ENCODE assay signal across 7 cellular contexts in the genomic region with DNA sequence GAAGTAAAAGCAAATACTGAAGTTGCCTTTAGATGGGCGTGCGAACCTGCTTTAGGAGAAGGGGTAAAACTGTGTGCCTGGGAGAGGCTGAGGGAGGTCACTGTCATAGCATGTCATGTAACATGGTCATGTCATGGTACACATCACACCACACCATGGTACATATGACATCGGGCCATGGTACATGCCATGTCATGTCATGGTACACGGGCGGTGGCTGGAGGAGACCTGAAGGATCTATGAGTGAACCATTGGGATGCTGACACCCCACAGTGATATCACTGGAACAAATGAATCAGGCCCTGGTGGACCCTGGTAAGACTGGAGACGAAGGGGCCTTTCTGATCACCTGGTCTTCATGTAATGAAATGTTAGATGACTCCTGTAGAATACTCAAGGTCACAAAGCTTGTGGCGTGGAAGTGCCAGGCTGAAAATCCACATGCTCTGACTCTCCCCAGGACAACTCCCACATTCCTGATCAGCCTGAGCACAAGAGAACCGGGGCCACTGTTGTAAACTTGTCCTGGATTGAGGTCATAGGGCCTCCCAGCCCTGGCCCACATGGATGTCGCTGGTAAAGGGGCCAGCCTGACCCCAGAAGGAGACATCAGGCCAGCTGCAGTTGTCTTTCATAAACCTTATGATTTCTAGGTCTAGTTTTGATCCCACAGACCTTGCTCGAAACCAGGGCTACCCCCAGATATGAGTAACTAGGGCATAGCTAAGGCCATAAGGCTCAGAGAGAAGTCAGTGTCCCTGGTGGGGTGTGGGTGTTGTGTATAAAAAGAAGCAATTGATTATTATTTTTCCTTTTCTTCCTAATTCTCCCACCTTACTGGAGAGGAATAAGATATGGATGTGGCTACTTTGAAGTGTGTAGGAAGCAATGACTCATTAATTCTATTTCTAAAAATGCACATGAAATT.
DNase-seq lines count a peak whose midpoint lies in the region; ATAC-seq, FAIRE-seq and TF ChIP-seq lines count a peak whose summit lies in the region.
"Not testable (repeated sequence)": the region's sequence is repeated elsewhere in the genome, so short reads cannot be mapped to it uniquely, and the experiment has no call there.

No MANE protein-coding gene starts in this region.

- not testable (repeated sequence) for BruUV-seq in IMR-90 (replicated peaks; lab: Mats Ljungman, UMichigan); MCF 10A (replicated peaks; lab: Mats Ljungman, UMichigan); endothelial cell of umbilical vein (replicated peaks; lab: Mats Ljungman, UMichigan)

- not testable (repeated sequence) for H3K9me1 ChIP-seq in IMR-90 (ENCODE audit: insufficient read depth, low read length); endothelial cell of umbilical vein (replicated peaks; ENCODE audit: control insufficient read depth, extremely low read depth, insufficient read depth, low read length)

- not testable (repeated sequence) for H3K9me3 ChIP-seq in IMR-90 (ENCODE audit: control insufficient read depth, insufficient read depth, low read length); endothelial cell of umbilical vein (replicated peaks; ENCODE audit: control insufficient read depth, insufficient read depth, low read length); heart left ventricle; right cardiac atrium (ENCODE audit: control insufficient read depth, low read length); psoas muscle; upper lobe of right lung

- not testable (repeated sequence) for TF ChIP-seq POLR2A in IMR-90 (IDR thresholded peaks at IDR 0.05; ENCODE audit: low read depth, low read length); endothelial cell of umbilical vein (IDR thresholded peaks at IDR 0.05; ENCODE audit: low read depth, low read length); heart left ventricle (IDR thresholded peaks at IDR 0.05)

- not testable (repeated sequence) for H2BK120ac ChIP-seq in IMR-90 (ENCODE audit: low read depth, low read length)

- intact Hi-C loops in IMR-90 (cut with micrococcal nuclease); MCF 10A (cut with micrococcal nuclease); endothelial cell of umbilical vein (cut with micrococcal nuclease); heart left ventricle (cut with DNase I); right cardiac atrium (cut with DNase I); psoas muscle (cut with DNase I); upper lobe of right lung (cut with DNase I): not testable (repeated sequence)

- POLR2A ChIA-PET in IMR-90 (lab: Charles Lee; ENCODE audit: unreplicated experiment); MCF 10A (lab: Yijun Ruan, JAX); endothelial cell of umbilical vein (lab: Charles Lee): not testable (repeated sequence)

- not testable (repeated sequence) for H3K4me3 Mint-ChIP-seq in MCF 10A (ENCODE audit: unreplicated experiment)

- H2BK5ac ChIP-seq in IMR-90 (ENCODE audit: low read depth, low read length, poor library complexity, severe bottlenecking), result not testable (repeated sequence)

- not testable (repeated sequence) for H3K4me2 ChIP-seq in IMR-90 (ENCODE audit: low read depth, low read length); endothelial cell of umbilical vein (ENCODE audit: insufficient read depth, low read length)

- H4K91ac ChIP-seq in IMR-90 (ENCODE audit: insufficient read depth, low read depth, low read length), result not testable (repeated sequence)

- in situ Hi-C loops in IMR-90 (cut with MboI; ENCODE audit: low sequenced_read_pairs), result not testable (repeated sequence)

- H4K5ac ChIP-seq in IMR-90 (ENCODE audit: low read depth, low read length), result not testable (repeated sequence)

- dilution Hi-C loops in IMR-90 (cut with HindIII; ENCODE audit: low sequenced_read_pairs, unreplicated experiment); endothelial cell of umbilical vein (cut with MboI; ENCODE audit: extremely low pct_ligation_motif_present, low sequenced_read_pairs): not testable (repeated sequence)

- H3K27ac Mint-ChIP-seq in MCF 10A (ENCODE audit: low read depth, unreplicated experiment), result peak overlapping the region; percentile 46

- 0 out of 2 replicates have a peak overlapping the region, but pooled peaks have one; percentile 41 for H3K14ac ChIP-seq in IMR-90 (replicated peaks; ENCODE audit: low read depth, low read length)

- peaks cover 11 to 44% of the 10 kb centered on the region in 2 experiments; a peak in 3 of 4 replicates for H3K79me1 ChIP-seq in IMR-90 (ENCODE audit: low read depth in 1 of 2, low read length in 2 of 2)

- H2AK9ac ChIP-seq in IMR-90 (replicated peaks; ENCODE audit: low read depth, low read length, poor library complexity), result not testable (repeated sequence)

- H3K27me3 Mint-ChIP-seq in MCF 10A (ENCODE audit: insufficient read depth, unreplicated experiment), result not testable (repeated sequence)

- H4K8ac ChIP-seq in IMR-90 (ENCODE audit: low read depth in 2 of 2, low read length in 2 of 2), result not testable (repeated sequence)

- H2AK5ac ChIP-seq in IMR-90 (ENCODE audit: low read depth, low read length), result peak overlapping the region; percentile 33; the same call in 1 of the 2 replicates

- H4K20me1 ChIP-seq in IMR-90 (ENCODE audit: insufficient read depth, low read length); endothelial cell of umbilical vein (replicated peaks; ENCODE audit: control insufficient read depth, extremely low read depth, insufficient read depth, low read length): not testable (repeated sequence)

- not testable (repeated sequence) for TF ChIP-seq CTCF in IMR-90 (conservative IDR thresholded peaks at IDR 0.05; ENCODE audit: low read depth, low read length); MCF 10A (IDR thresholded peaks at IDR 0.05; ENCODE audit: unreplicated experiment); endothelial cell of umbilical vein (IDR thresholded peaks at IDR 0.05; ENCODE audit: extremely low read depth in 1 of 2, insufficient read depth in 1 of 2, low read depth in 1 of 2, low read length in 2 of 2); heart left ventricle (IDR thresholded peaks at IDR 0.05); psoas muscle (IDR thresholded peaks at IDR 0.05); upper lobe of right lung (IDR thresholded peaks at IDR 0.05)

- not testable (repeated sequence) for H3K18ac ChIP-seq in IMR-90 (ENCODE audit: low read depth, low read length)

- CTCF ChIA-PET in IMR-90 (lab: Yijun Ruan, JAX); endothelial cell of umbilical vein (lab: Charles Lee): not testable (repeated sequence)
- CTCF ChIA-PET in MCF 10A (lab: Yijun Ruan, JAX), result interaction anchor here (1.1 kb wide), 1 partner anchor 71 kb away, joined by 4 read pairs; no protein-coding TSS in a partner anchor

- not testable (repeated sequence) for DNase-seq in IMR-90; MCF 10A (ENCODE audit: unreplicated experiment); endothelial cell of umbilical vein (ENCODE audit: low read depth, low spot score); heart left ventricle; right cardiac atrium; psoas muscle; upper lobe of right lung

- not testable (repeated sequence) for TF ChIP-seq RAD21 in IMR-90 (IDR thresholded peaks at IDR 0.05; ENCODE audit: low read length)

- H2BK15ac ChIP-seq in IMR-90 (ENCODE audit: low read depth, low read length), result not testable (repeated sequence)

- H3K36me3 Mint-ChIP-seq in MCF 10A (ENCODE audit: insufficient read depth, unreplicated experiment), result peaks cover 22% of the 10 kb centered on the region

- not testable (repeated sequence) for H3K9me3 Mint-ChIP-seq in MCF 10A (ENCODE audit: unreplicated experiment)

- H3K4ac ChIP-seq in IMR-90 (ENCODE audit: low read depth, low read length), result not testable (repeated sequence)

- H3K56ac ChIP-seq in IMR-90 (ENCODE audit: extremely low read depth, insufficient read depth, low read length), result not testable (repeated sequence)

- 100% methylated on average over 3 of the region's 10 CpGs; no CpG with 5 or more reads in 1 of the 2 experiments for WGBS in IMR-90 (ENCODE audit: extremely low coverage in 2 of 2, insufficient read length in 1 of 2), 2 experiments
- 77 to 81% (median 79%) methylated on average over 9 to 10 of the region's 10 CpGs for WGBS in heart left ventricle, 4 donors
- WGBS in right cardiac atrium, result 83% methylated on average over 10 of the region's 10 CpGs
- WGBS in psoas muscle, 3 donors, result 63 to 72% (median 64%) methylated on average over 9 to 10 of the region's 10 CpGs

- H2BK20ac ChIP-seq in IMR-90 (ENCODE audit: low read depth, low read length), result not testable (repeated sequence)

- not testable (repeated sequence) for H3K79me2 ChIP-seq in endothelial cell of umbilical vein (ENCODE audit: control insufficient read depth, insufficient read depth, low read length)

- not testable (repeated sequence) for H3K9ac ChIP-seq in IMR-90 (ENCODE audit: low read depth, low read length); endothelial cell of umbilical vein (replicated peaks; ENCODE audit: extremely low read depth, insufficient read depth, low read length)

- not testable (repeated sequence) for H3K4me1 ChIP-seq in IMR-90 (ENCODE audit: control insufficient read depth, insufficient read depth, low read length); endothelial cell of umbilical vein (ENCODE audit: control insufficient read depth, extremely low read depth, insufficient read depth, low read length); right cardiac atrium (ENCODE audit: control insufficient read depth, insufficient read depth, low read length); upper lobe of right lung
- H3K4me1 ChIP-seq in heart left ventricle (peaks cover 0 to 30% (median 11%) of the 10 kb centered on the region in 12 donors), psoas muscle (peaks cover 65% of the 10 kb centered on the region)

- not testable (repeated sequence) for H3K27me3 ChIP-seq in IMR-90 (ENCODE audit: control insufficient read depth, insufficient read depth, low read length); endothelial cell of umbilical vein (ENCODE audit: control insufficient read depth in 2 of 2, insufficient read depth in 2 of 2, low read length in 2 of 2); heart left ventricle; right cardiac atrium (ENCODE audit: control insufficient read depth, insufficient read depth); psoas muscle (ENCODE audit: insufficient read depth in 3 of 3, low read length in 2 of 3); upper lobe of right lung

- not testable (repeated sequence) for H3K27ac ChIP-seq in IMR-90 (ENCODE audit: insufficient read depth, low read length); endothelial cell of umbilical vein (ENCODE audit: insufficient read depth, low read depth, low read length); right cardiac atrium (ENCODE audit: low read length); upper lobe of right lung
- H3K27ac ChIP-seq in heart left ventricle, result peak overlapping the region in 8 of 12 donors; percentile 5 to 63 (median 48)
- H3K27ac ChIP-seq in psoas muscle, result peak overlapping the region; percentile 56

- not testable (repeated sequence) for H3K4me3 ChIP-seq in IMR-90 (ENCODE audit: insufficient read depth, low read depth, low read length); endothelial cell of umbilical vein (replicated peaks in 1 of 3; ENCODE audit: insufficient read depth in 1 of 3, low read depth in 1 of 3, low read length in 3 of 3); heart left ventricle; right cardiac atrium (ENCODE audit: low read length); psoas muscle; upper lobe of right lung

- H2AFZ ChIP-seq in IMR-90 (replicated peaks; ENCODE audit: low read length, poor library complexity); endothelial cell of umbilical vein (ENCODE audit: low read depth, low read length): not testable (repeated sequence)

- not testable (repeated sequence) for H3K4me1 Mint-ChIP-seq in MCF 10A (ENCODE audit: insufficient read depth, unreplicated experiment)

- H3K23ac ChIP-seq in IMR-90 (ENCODE audit: low read depth, low read length), result not testable (repeated sequence)

- H3K36me3 ChIP-seq in IMR-90 (ENCODE audit: control insufficient read depth, insufficient read depth, low read length); endothelial cell of umbilical vein (ENCODE audit: control insufficient read depth in 2 of 2, extremely low read depth in 1 of 2, insufficient read depth in 2 of 2, low read length in 2 of 2); upper lobe of right lung: not testable (repeated sequence)
- H3K36me3 ChIP-seq in heart left ventricle, result peaks cover 0 to 25% (median 0%) of the 10 kb centered on the region in 9 donors
- H3K36me3 ChIP-seq in psoas muscle (ENCODE audit: insufficient read depth in 1 of 2, low read depth in 1 of 2), result peaks cover 0 to 61% of the 10 kb centered on the region in 2 donors

- peak; percentile 78 for FAIRE-seq in endothelial cell of umbilical vein (lab: Jason Lieb, UNC)

- ATAC-seq in IMR-90 (ENCODE audit: low read depth), result peak; percentile 35; the same call in 1 of the 2 replicates
- ATAC-seq in heart left ventricle, result peak; percentile 49 to 80 (median 75)
- peak; percentile 41 to 59 for ATAC-seq in right cardiac atrium
- ATAC-seq in psoas muscle, result peak; percentile 43 to 67 (median 56)
- ATAC-seq in upper lobe of right lung, result peak; percentile 55
